ENCODE assay signal across 1 cellular context in genomic region chr6:31969712-31970603, GRCh38.
TF ChIP-seq lines count a peak whose summit lies in the region.

No MANE protein-coding gene starts in this region.

TF ChIP-seq in K562, 482 proteins besides CTCF, POLR2A, EP300 and RAD21 (continued from another document and continues in another):
- TF ChIP-seq ZNF639 (CRISPR knock-in tag; conservative IDR thresholded peaks at IDR 0.05 in 1 of 2, IDR thresholded peaks at IDR 0.05 in 1 of 2) (0 out of 4 replicates have a peak, but pooled peaks of 1 of the 2 experiments have one; percentile 40), ELF4 (CRISPR knock-in tag; IDR thresholded peaks at IDR 0.05) (peak; percentile 62; the same call in 1 of the 2 replicates), NFE2 (IDR thresholded peaks at IDR 0.05; ENCODE audit: low read depth) (peak; percentile 96), JUND (IDR thresholded peaks at IDR 0.05; ENCODE audit: borderline replicate concordance, low read depth, low read length) (peak; percentile 92), JUND (tag; IDR thresholded peaks at IDR 0.05; ENCODE audit: borderline replicate concordance, low read depth, low read length) (peak; percentile 92; the same call in 2 of the 3 replicates), PBX2 (CRISPR knock-in tag; IDR thresholded peaks at IDR 0.05; ENCODE audit: low read depth) (no peak), PBX2 (tag; conservative IDR thresholded peaks at IDR 0.05; ENCODE audit: low read depth) (peak; percentile 21; the same call in 1 of the 2 replicates), SOX6 (IDR thresholded peaks at IDR 0.05) (peak; percentile 45; the same call in 1 of the 2 replicates), MTA1 (IDR thresholded peaks at IDR 0.05; ENCODE audit: borderline replicate concordance) (0 out of 2 replicates have a peak, but pooled peaks have one; percentile 17), NFIC (IDR thresholded peaks at IDR 0.05) (0 out of 2 replicates have a peak, but pooled peaks have one; percentile 16), SMARCA5 (IDR thresholded peaks at IDR 0.05) (peak; percentile 65; the same call in 1 of the 2 replicates), LCOR (CRISPR knock-in tag; IDR thresholded peaks at IDR 0.05) (peak; percentile 89), ARHGAP35 (IDR thresholded peaks at IDR 0.05; ENCODE audit: partially characterized antibody) (peak; percentile 63), SNRNP70 (optimal IDR thresholded peaks at IDR 0.05; ENCODE audit: low read depth, low read length) (peak; percentile 35), ARID1B (IDR thresholded peaks at IDR 0.05) (peak; percentile 87), PRDM10 (IDR thresholded peaks at IDR 0.05; ENCODE audit: partially characterized antibody) (peak; percentile 34), BDP1 (IDR thresholded peaks at IDR 0.05; ENCODE audit: insufficient read depth, insufficient read length) (no peak), TCF3 (CRISPR knock-in tag; IDR thresholded peaks at IDR 0.05) (peak; percentile 68; the same call in 1 of the 2 replicates), ZNF324 (CRISPR knock-in tag; IDR thresholded peaks at IDR 0.05) (no peak), LARP7 (IDR thresholded peaks at IDR 0.05) (peak; percentile 75; the same call in 1 of the 2 replicates), DPF2 (IDR thresholded peaks at IDR 0.05) (peak; percentile 92), SMARCA4 (IDR thresholded peaks at IDR 0.05) (peak; percentile 85), FIP1L1 (IDR thresholded peaks at IDR 0.05; ENCODE audit: low read depth, low read length, poor library complexity, severe bottlenecking) (no peak), RBBP5 (IDR thresholded peaks at IDR 0.05; ENCODE audit: borderline replicate concordance, insufficient read depth, low read length, poor library complexity, severe bottlenecking) (peak; percentile 22), NCOA4 (IDR thresholded peaks at IDR 0.05; ENCODE audit: partially characterized antibody) (peak; percentile 59), RBFOX2 (IDR thresholded peaks at IDR 0.05; ENCODE audit: low read depth, low read length) (peak; percentile 23; the same call in 1 of the 2 replicates), RCOR1 (IDR thresholded peaks at IDR 0.05; ENCODE audit: borderline replicate concordance in 1 of 2, low read depth in 2 of 2, low read length in 2 of 2) (peak in 1 of 2 experiments; percentile 92; a peak in 2 of 4 replicates), PKNOX1 (IDR thresholded peaks at IDR 0.05) (peak; percentile 18; the same call in 1 of the 2 replicates), TBL1XR1 (IDR thresholded peaks at IDR 0.05; ENCODE audit: low read length in 2 of 2) (0 out of 4 replicates have a peak, but pooled peaks of 1 of the 2 experiments have one; percentile 44), MAX (CRISPR knock-in tag; IDR thresholded peaks at IDR 0.05) (peak; percentile 5; the same call in 1 of the 2 replicates), MBD1 (CRISPR knock-in tag; IDR thresholded peaks at IDR 0.05) (no peak), XRCC4 (IDR thresholded peaks at IDR 0.05; ENCODE audit: extremely low read depth, insufficient read depth, insufficient read length) (no peak), TAF1 (IDR thresholded peaks at IDR 0.05; ENCODE audit: control insufficient read depth, extremely low read depth, insufficient read depth, low read length, severe bottlenecking) (peak; percentile 31), NR3C1 (CRISPR knock-in tag; IDR thresholded peaks at IDR 0.05) (no peak), FOSL1 (tag; conservative IDR thresholded peaks at IDR 0.05) (peak; percentile 94), MLLT1 (IDR thresholded peaks at IDR 0.05) (peak in 1 of 2 experiments; percentile 26; a peak in 1 of 4 replicates), BHLHE40 (IDR thresholded peaks at IDR 0.05; ENCODE audit: low read length) (no peak), SMARCC2 (IDR thresholded peaks at IDR 0.05; ENCODE audit: low read depth) (0 out of 2 replicates have a peak, but pooled peaks have one; percentile 54), CBX3 (IDR thresholded peaks at IDR 0.05; ENCODE audit: borderline replicate concordance in 1 of 2, low read length in 2 of 2) (0 out of 3 replicates have a peak, but pooled peaks of 1 of the 2 experiments have one; percentile 19), ZNF586 (CRISPR knock-in tag; conservative IDR thresholded peaks at IDR 0.05) (no peak), TEAD1 (CRISPR knock-in tag; IDR thresholded peaks at IDR 0.05) (no peak), PHF20 (IDR thresholded peaks at IDR 0.05; ENCODE audit: partially characterized antibody) (no peak), CBFA2T2 (conservative IDR thresholded peaks at IDR 0.05) (peak; percentile 40; the same call in 1 of the 2 replicates), NR2C2 (CRISPR knock-in tag; IDR thresholded peaks at IDR 0.05) (0 out of 2 replicates have a peak, but pooled peaks have one; percentile 5), NR2C2 (tag; IDR thresholded peaks at IDR 0.05) (peak; percentile 50; the same call in 1 of the 2 replicates), SRSF3 (IDR thresholded peaks at IDR 0.05; ENCODE audit: insufficient read depth, low read length) (no peak), TRIM24 (IDR thresholded peaks at IDR 0.05) (peak; percentile 6 to 19; a peak in 1 of 4 replicates), CGGBP1 (CRISPR knock-in tag; IDR thresholded peaks at IDR 0.05) (0 out of 2 replicates have a peak, but pooled peaks have one; percentile 14), PCBP2 (IDR thresholded peaks at IDR 0.05; ENCODE audit: low read depth, low read length, poor library complexity, severe bottlenecking) (no peak), NFRKB (IDR thresholded peaks at IDR 0.05; ENCODE audit: low read depth) (peak; percentile 48; the same call in 1 of the 2 replicates), ZNF785 (CRISPR knock-in tag; IDR thresholded peaks at IDR 0.05) (no peak), ZNF347 (CRISPR knock-in tag; IDR thresholded peaks at IDR 0.05; ENCODE audit: low read depth) (no peak), MTA3 (IDR thresholded peaks at IDR 0.05; ENCODE audit: borderline replicate concordance) (peak; percentile 66), EP400 (IDR thresholded peaks at IDR 0.05) (peak; percentile 62), POLR3G (IDR thresholded peaks at IDR 0.05; ENCODE audit: extremely low read depth, insufficient read length, insufficient replicate concordance) (no peak), MNT (conservative IDR thresholded peaks at IDR 0.05) (peak in 1 of 2 experiments; percentile 52; a peak in 2 of 4 replicates), ZNF444 (CRISPR knock-in tag; IDR thresholded peaks at IDR 0.05) (no peak), ZBTB17 (CRISPR knock-in tag; IDR thresholded peaks at IDR 0.05) (0 out of 2 replicates have a peak, but pooled peaks have one; percentile 15)
